ENCODE assay signal across 11 cellular contexts in the genomic region with DNA sequence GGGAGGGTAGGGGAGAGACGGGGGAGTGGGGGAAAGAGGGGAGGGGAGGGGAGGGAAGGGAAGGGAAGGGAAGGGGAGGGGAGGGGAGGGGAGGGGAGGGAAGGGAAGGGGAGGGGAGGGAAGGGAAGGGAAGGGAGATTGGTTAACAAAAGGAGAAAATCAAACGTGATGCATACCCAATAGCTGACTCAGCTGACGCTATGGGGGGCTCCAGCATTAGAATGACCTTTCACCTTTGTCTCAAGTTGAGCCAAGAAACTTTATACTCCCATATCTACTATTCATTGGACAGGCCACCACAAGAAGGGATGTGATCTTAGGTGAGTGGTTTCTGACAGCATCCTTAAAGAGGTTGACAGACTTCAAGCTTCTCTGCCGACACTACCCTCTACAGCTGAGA.
"Had no signal": no experiment of that assay in that cellular context is flagged by ENCODE, and none has a peak within 500 bp of the region (broad histone marks: within the 10 kb centered on the region; RNA-seq: fewer than 3 reads in every experiment).

No MANE protein-coding gene starts in this region.

- FAIRE-seq: H1, H54 had no signal

- DNase-seq: GM23248, GOT3, H7, H9, HCEC 1CT, HFFc6 had no signal

- H3K4me3 Mint-ChIP-seq: GM23338, H9, HFFc6 had no signal

- H3K4me1 ChIP-seq: HAP-1 had no signal

- H3K9ac ChIP-seq: GM23248 had no signal

- H3K27ac Mint-ChIP-seq: GM23338, HFFc6 had no signal

- H2AFZ ChIP-seq: GM23248, GM23338 had no signal

- H3K36me3 ChIP-seq: HAP-1 had no signal

- H3K4me2 ChIP-seq: GM23338 had no signal

- H3K27ac ChIP-seq: GM23248 had no signal

- H3K4me3 ChIP-seq: GM23248, GM23338, HAP-1 had no signal

- H3K4me1 Mint-ChIP-seq: GM23338, H9 had no signal

- ATAC-seq: GM23338, HCT116 had no signal
